Comparison of ENCODE assay signal across 17 cellular contexts in genomic region chr11:131486100-131486499, GRCh38.
A peak's percentile ranks its signal among the peaks of the same experiment; 100 is the strongest.
DNase-seq lines count a peak whose midpoint lies in the region; ATAC-seq and TF ChIP-seq lines count a peak whose summit lies in the region.
"Had no signal": no experiment of that assay in that cellular context is flagged by ENCODE, and none has a peak within 500 bp of the region (broad histone marks: within the 10 kb centered on the region; RNA-seq: fewer than 3 reads in every experiment).

No MANE protein-coding gene starts in this region.

- peak; percentile 67 for DNase-seq in GM04504 (ENCODE audit: low read depth)
- peak; percentile 58 for DNase-seq in astrocyte of the hippocampus (ENCODE audit: low read depth, low spot score)
- DNase-seq in myocyte (ENCODE audit: low read depth) = peak; percentile 33
- peak; percentile 79 for DNase-seq in superior temporal gyrus (ENCODE audit: extremely low spot score)
- no peak for DNase-seq in activated T-cell treated with anti-CD3 and anti-CD28 coated beads, Interleukin-2, amount 50 U/mL, for 1 hour
- DNase-seq in CD14-positive monocyte (ENCODE audit: low spot score) = no peak
- no peak for DNase-seq in gastrocnemius medialis
- DNase-seq: ACHN, COR-L47, DMS53, KBM-7, NCI-H146, NCI-H226, NCI-H526, Right ventricle myocardium superior, SK-N-SH had no signal

- no peak overlapping the region for H3K4me3 ChIP-seq in gastrocnemius medialis

- H3K4me1 Mint-ChIP-seq in CD14-positive monocyte = no peaks in the 10 kb centered on the region

- H3K4me3 Mint-ChIP-seq in CD14-positive monocyte = no peak overlapping the region

- ATAC-seq in gastrocnemius medialis = no peak
- no peak for ATAC-seq in HG03039 (IDR thresholded peaks at IDR 0.05; ENCODE audit: unreplicated experiment)

- no peak for TF ChIP-seq POLR2A in gastrocnemius medialis (IDR thresholded peaks at IDR 0.05)

- no peaks in the 10 kb centered on the region for H3K9me3 ChIP-seq in gastrocnemius medialis
- H3K9me3 ChIP-seq: SK-N-SH had no signal

- H3K36me3 Mint-ChIP-seq in CD14-positive monocyte = no peaks in the 10 kb centered on the region

- no peaks in the 10 kb centered on the region for H3K27me3 ChIP-seq in gastrocnemius medialis

- H3K27ac ChIP-seq in gastrocnemius medialis = no peak overlapping the region

- H3K27ac Mint-ChIP-seq in CD14-positive monocyte = no peak overlapping the region

- H3K36me3 ChIP-seq in gastrocnemius medialis = no peaks in the 10 kb centered on the region

- no peaks in the 10 kb centered on the region for H3K4me1 ChIP-seq in gastrocnemius medialis

- peaks cover 0 to 2% (median 0%) of the 10 kb centered on the region in 7 donors for H3K9me3 Mint-ChIP-seq in CD14-positive monocyte

- no peak for TF ChIP-seq CTCF in CD14-positive monocyte (IDR thresholded peaks at IDR 0.05)
- no peak for TF ChIP-seq CTCF in gastrocnemius medialis (IDR thresholded peaks at IDR 0.05 in 4 of 5, conservative IDR thresholded peaks at IDR 0.05 in 1 of 5)

- in situ Hi-C loops in gastrocnemius medialis (cut with MboI; ENCODE audit: low sequenced_read_pairs in 4 of 4) = no loop called here

- H3K27me3 Mint-ChIP-seq in CD14-positive monocyte (ENCODE audit: low read depth in 3 of 3) = peaks cover 0 to 2% (median 0%) of the 10 kb centered on the region in 3 donors

- intact Hi-C loops in CD14-positive monocyte (cut with micrococcal nuclease) = no loop called here
- intact Hi-C loops in gastrocnemius medialis (cut with DNase I; ENCODE audit: low total_unique reads) = no loop called here

Comparison
In these comparisons a context has a peak if more than half of its experiments do, and no peak if none do; other contexts are left out.
1. DNase-seq: peak in GM04504 (single experiment), astrocyte of the hippocampus (single experiment), myocyte (single experiment) and superior temporal gyrus (single experiment); none in activated T-cell treated with anti-CD3 and anti-CD28 coated beads, Interleukin-2, amount 50 U/mL, for 1 hour (single experiment), CD14-positive monocyte (single experiment) and gastrocnemius medialis (0 of 2).